In genomic region chr4:106502106-106502699, GRCh38 we compare ENCODE assay signal across 9 cellular contexts.
DNase-seq lines count a peak whose midpoint lies in the region; ATAC-seq and TF ChIP-seq lines count a peak whose summit lies in the region.
"Had no signal": no experiment of that assay in that cellular context is flagged by ENCODE, and none has a peak within 500 bp of the region (broad histone marks: within the 10 kb centered on the region; RNA-seq: fewer than 3 reads in every experiment).

No MANE protein-coding gene starts in this region.

- no peak overlapping the region for H3K4me3 ChIP-seq in retinal pigment epithelial cell (ENCODE audit: low read length)
- H3K4me3 ChIP-seq: SK-N-MC had no signal

- DNase-seq in CD1c-positive myeloid dendritic cell (ENCODE audit: extremely low spot score) = peak; percentile 23
- DNase-seq in NCI-H460 (ENCODE audit: extremely low read depth, low read depth) = peak; percentile 46
- DNase-seq in activated T-cell treated with anti-CD3 and anti-CD28 coated beads for 48 hours (ENCODE audit: low read depth) = peak; percentile 27
- peak; percentile 29 for DNase-seq in globus pallidus (ENCODE audit: low spot score)
- peak; percentile 11 for DNase-seq in retinal pigment epithelial cell (ENCODE audit: low read depth)
- DNase-seq in cerebellum (ENCODE audit: low spot score) = no peak

- ATAC-seq in GM18867 (IDR thresholded peaks at IDR 0.05; ENCODE audit: unreplicated experiment) (peak; percentile 72), HG03039 (IDR thresholded peaks at IDR 0.05; ENCODE audit: unreplicated experiment) (peak; percentile 70)

- peak; percentile 80 for TF ChIP-seq CTCF in retinal pigment epithelial cell (conservative IDR thresholded peaks at IDR 0.05; ENCODE audit: low read depth, low read length)
